In the genomic region with DNA sequence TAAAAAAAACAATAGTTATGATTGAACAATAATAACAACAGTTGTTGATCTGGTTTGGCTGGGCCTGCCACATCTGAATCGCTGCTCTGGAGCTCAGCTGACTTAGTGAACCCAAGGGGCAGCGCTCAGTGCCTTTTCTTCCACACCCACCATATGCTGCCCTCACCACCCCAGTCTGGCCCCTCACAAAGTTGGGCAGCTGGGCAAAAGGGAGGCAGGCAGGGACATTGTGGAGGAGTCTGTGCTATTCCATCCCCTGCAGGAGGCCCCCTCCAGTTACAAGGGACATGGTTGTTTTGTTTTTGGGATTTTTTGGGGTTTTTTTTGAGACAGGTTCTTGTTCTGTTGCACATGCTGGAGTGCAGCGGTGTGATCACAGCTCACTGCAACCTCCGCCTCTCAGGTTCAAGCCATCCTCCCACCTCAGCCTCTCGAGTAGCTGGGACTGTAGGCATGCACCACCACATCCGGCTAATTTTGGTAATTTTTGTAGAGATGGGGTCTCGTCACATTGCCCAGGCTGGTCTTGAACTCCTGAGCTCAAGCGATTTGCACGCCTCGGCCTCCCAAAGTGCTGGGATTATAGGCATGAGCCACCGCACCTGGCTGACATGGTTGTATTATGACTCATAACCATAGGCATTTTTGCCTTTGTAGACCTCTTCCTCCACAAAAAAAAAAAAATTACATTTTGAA, we compare ENCODE assay signal across 24 cellular contexts. TPM values are rescaled to one million over a fixed set of nuclear protein-coding genes. Genes with fewer than 3 reads are reported as not detected.
A peak's percentile ranks its signal among the peaks of the same experiment; 100 is the strongest.
DNase-seq lines count a peak whose midpoint lies in the region; ATAC-seq, FAIRE-seq and TF ChIP-seq lines count a peak whose summit lies in the region.
"Had no signal": no experiment of that assay in that cellular context is flagged by ENCODE, and none has a peak within 500 bp of the region (broad histone marks: within the 10 kb centered on the region; RNA-seq: fewer than 3 reads in every experiment).

No MANE protein-coding gene starts in this region.

- H3K4me1 ChIP-seq in kidney (ENCODE audit: control insufficient read depth in 1 of 2, insufficient read depth in 1 of 2, low read depth in 1 of 2, low read length in 2 of 2) = no peaks in the 10 kb centered on the region
- H3K4me1 ChIP-seq: SJSA1 had no signal

- peak overlapping the region; percentile 86 for H3K27ac Mint-ChIP-seq in activated naive CD8-positive, alpha-beta T cell treated with anti-CD3 and anti-CD28 coated beads, Interleukin-2, amount 10 ng/mL, durations not matched to agents 7 days and 5 days
- H3K27ac Mint-ChIP-seq: brain, endodermal cell had no signal

- DNase-seq in A172 (ENCODE audit: low spot score) = peak; percentile 68
- peak; percentile 41 for DNase-seq in HCEC 1CT
- no peak for DNase-seq in activated naive CD8-positive, alpha-beta T cell treated with anti-CD3 and anti-CD28 coated beads, Interleukin-2, amount 10 ng/mL, durations not matched to agents 7 days and 5 days
- peak; percentile 61 for DNase-seq in kidney
- no peak for DNase-seq in MG63
- DNase-seq in ecto neural progenitor cell (ENCODE audit: low spot score) = no peak
- DNase-seq: activated CD4-positive, alpha-beta T cell treated with anti-CD3 and anti-CD28 coated beads, Interleukin-2, amount 50 U/mL, for 48 hours; activated gamma-delta T cell; DMS79 treated with DMSO at 0.1 percent for 48 hours; endodermal cell; foreskin melanocyte; NCI-H1417; NCI-H2227 treated with DMSO at 0.1 percent for 48 hours; NK-92 treated with Interleukin-12 subunit alpha and Interleukin-12 subunit beta, amount 100 ng/mL, for 24 hours; stimulated activated CD4-positive, alpha-beta T cell treated with anti-CD3 and anti-CD28 coated beads, Interleukin-2, amount 100 ng/mL, for 48 hours; stimulated activated CD8-positive, alpha-beta memory T cell treated with anti-CD3 and anti-CD28 coated beads, Interleukin-4, amount 100 ng/mL, for 48 hours; transverse colon had no signal

- no peaks in the 10 kb centered on the region for H3K9me3 Mint-ChIP-seq in activated naive CD8-positive, alpha-beta T cell treated with anti-CD3 and anti-CD28 coated beads, Interleukin-2, amount 10 ng/mL, durations not matched to agents 7 days and 5 days
- H3K9me3 Mint-ChIP-seq: neural crest cell had no signal

- ATAC-seq in activated naive CD8-positive, alpha-beta T cell treated with anti-CD3 and anti-CD28 coated beads, Interleukin-2, amount 10 ng/mL, durations not matched to agents 7 days and 5 days (ENCODE audit: low read depth) = no peak
- no peak for ATAC-seq in GM18519 (IDR thresholded peaks at IDR 0.05; ENCODE audit: low FRiP score, unreplicated experiment)
- ATAC-seq in GM18520 (IDR thresholded peaks at IDR 0.05; ENCODE audit: unreplicated experiment) = no peak

- TF ChIP-seq CTCF in kidney (IDR thresholded peaks at IDR 0.05; ENCODE audit: borderline replicate concordance, extremely low read depth, insufficient read depth) = no peak

- intact Hi-C loops in kidney (cut with DNase I) = no loop called here

- no peaks in the 10 kb centered on the region for H3K36me3 ChIP-seq in kidney (ENCODE audit: control insufficient read depth in 1 of 2, insufficient read depth in 2 of 2, low read length in 2 of 2)
- no peaks in the 10 kb centered on the region for H3K36me3 ChIP-seq in MG63
- H3K36me3 ChIP-seq: HAP-1, SJSA1, transverse colon had no signal

- H3K4me3 ChIP-seq in kidney (ENCODE audit: low read length in 2 of 2) (no peak overlapping the region), MG63 (no peak overlapping the region)
- H3K4me3 ChIP-seq: HAP-1, lung, SJSA1, transverse colon had no signal

- peaks cover 52% of the 10 kb centered on the region for H3K4me1 Mint-ChIP-seq in activated naive CD8-positive, alpha-beta T cell treated with anti-CD3 and anti-CD28 coated beads, Interleukin-2, amount 10 ng/mL, durations not matched to agents 7 days and 5 days
- H3K4me1 Mint-ChIP-seq: neural crest cell had no signal

- peaks cover 9% of the 10 kb centered on the region for H3K36me3 Mint-ChIP-seq in activated naive CD8-positive, alpha-beta T cell treated with anti-CD3 and anti-CD28 coated beads, Interleukin-2, amount 10 ng/mL, durations not matched to agents 7 days and 5 days
- H3K36me3 Mint-ChIP-seq: brain had no signal

- H3K4me3 Mint-ChIP-seq in activated naive CD8-positive, alpha-beta T cell treated with anti-CD3 and anti-CD28 coated beads, Interleukin-2, amount 10 ng/mL, durations not matched to agents 7 days and 5 days = peak overlapping the region; percentile 47
- H3K4me3 Mint-ChIP-seq: brain, endodermal cell, neural crest cell had no signal

- POLR2A ChIA-PET in activated naive CD8-positive, alpha-beta T cell treated with anti-CD3 and anti-CD28 coated beads, Interleukin-2, amount 10 ng/mL, durations not matched to agents 7 days and 5 days (lab: Charles Lee) = interaction anchor here (0.7 to 3.5 kb wide), 6 partner anchors 11 to 107 kb away, joined by 3 to 25 read pairs (median 4); partner anchors contain the start of genes CEP95 and DDX5

- no peak overlapping the region for H3K27ac ChIP-seq in kidney (ENCODE audit: low read depth in 2 of 2, low read length in 2 of 2)
- H3K27ac ChIP-seq: SJSA1, transverse colon had no signal

- no peaks in the 10 kb centered on the region for H3K9me3 ChIP-seq in kidney (ENCODE audit: control insufficient read depth in 1 of 2, low read length in 2 of 2)
- no peaks in the 10 kb centered on the region for H3K9me3 ChIP-seq in MG63
- H3K9me3 ChIP-seq: HAP-1, SJSA1, transverse colon had no signal

- no peak overlapping the region for H3K9ac ChIP-seq in kidney (ENCODE audit: low read length in 2 of 2)

- no peak for FAIRE-seq in kidney (lab: Jason Lieb, UNC)

- H3K27me3 ChIP-seq in MG63 = no peaks in the 10 kb centered on the region
- H3K27me3 ChIP-seq: transverse colon had no signal

- H3K27me3 Mint-ChIP-seq in activated naive CD8-positive, alpha-beta T cell treated with anti-CD3 and anti-CD28 coated beads, Interleukin-2, amount 10 ng/mL, durations not matched to agents 7 days and 5 days = no peaks in the 10 kb centered on the region

RNA-seq across cellular contexts. Expression of gene PECAM1, which starts 8.6 kb away (rescaled TPM):
- 0.05 TPM in 1 of 2 replicates, not detected in the other for total RNA-seq in A172 (2014; rRNA removed; shearing (Covaris generic))
- total RNA-seq in activated naive CD8-positive, alpha-beta T cell treated with anti-CD3 and anti-CD28 coated beads, Interleukin-2, amount 10 ng/mL, durations not matched to agents 7 days and 5 days = 100 to 1,000 TPM; 163 to 167 TPM
- total RNA-seq in kidney = 321 TPM
- 44.3 TPM for polyA plus RNA-seq in kidney (ENCODE audit: insufficient read depth, low read depth, low replicate concordance)
- total RNA-seq in MG63 (2014; rRNA removed; shearing (Covaris generic); ENCODE audit: low replicate concordance) = 0.10 TPM in 1 of 2 replicates, not detected in the other
- total RNA-seq: SJSA1 had no signal

RNA-seq across cellular contexts. Expression of gene MILR1, which starts 49.7 kb away (rescaled TPM):
- total RNA-seq in A172 (2014; rRNA removed; shearing (Covaris generic)) = 1.4 and 6.6 TPM in 2 replicates
- total RNA-seq in activated naive CD8-positive, alpha-beta T cell treated with anti-CD3 and anti-CD28 coated beads, Interleukin-2, amount 10 ng/mL, durations not matched to agents 7 days and 5 days = 1 to 10 TPM in 1 of 2 experiments, under 1 TPM in 1; 0.65 to 1.2 TPM
- total RNA-seq in kidney = 17.8 TPM
- 2.2 TPM for polyA plus RNA-seq in kidney (ENCODE audit: insufficient read depth, low read depth, low replicate concordance)
- 5.6 and 19.0 TPM in 2 replicates for total RNA-seq in MG63 (2014; rRNA removed; shearing (Covaris generic); ENCODE audit: low replicate concordance)
- total RNA-seq: neural crest cell, SJSA1 had no signal

Comparison
In these comparisons a context has a peak if more than half of its experiments do, and no peak if none do; other contexts are left out.
1. DNase-seq: peak in A172 (single experiment), HCEC 1CT (single experiment) and kidney (single experiment); none in activated naive CD8-positive, alpha-beta T cell treated with anti-CD3 and anti-CD28 coated beads, Interleukin-2, amount 10 ng/mL, durations not matched to agents 7 days and 5 days (single experiment), MG63 (single experiment) and ecto neural progenitor cell (single experiment).
2. RNA of gene PECAM1, which starts 8.6 kb away (total RNA-seq): 321 TPM in kidney (single experiment) and 163 to 167 TPM in activated naive CD8-positive, alpha-beta T cell treated with anti-CD3 and anti-CD28 coated beads, Interleukin-2, amount 10 ng/mL, durations not matched to agents 7 days and 5 days; 0.10 TPM in MG63 and 0.05 TPM in A172; every median in the first group is over 100 times any median in the second.